ENCODE assay signal across 14 cellular contexts in genomic region chr6:140436023-140436811, GRCh38.
DNase-seq lines count a peak whose midpoint lies in the region; ATAC-seq, FAIRE-seq and TF ChIP-seq lines count a peak whose summit lies in the region.
"Had no signal": no experiment of that assay in that cellular context is flagged by ENCODE, and none has a peak within 500 bp of the region (broad histone marks: within the 10 kb centered on the region; RNA-seq: fewer than 3 reads in every experiment).

No MANE protein-coding gene starts in this region.

- H3K9me3 Mint-ChIP-seq in stimulated activated effector memory CD8-positive, alpha-beta T cell treated with anti-CD3 and anti-CD28 coated beads, Interleukin-12 subunit alpha, Interleukin-12 subunit beta, amount 100 ng/mL, for 72 hours, result no peaks in the 10 kb centered on the region

- H3K27ac Mint-ChIP-seq in stimulated activated effector memory CD8-positive, alpha-beta T cell treated with anti-CD3 and anti-CD28 coated beads, Interleukin-12 subunit alpha, Interleukin-12 subunit beta, amount 100 ng/mL, for 72 hours, result no peak overlapping the region

- H3K27me3 ChIP-seq in bronchial epithelial cell (ENCODE audit: control insufficient read depth, insufficient read depth, low read length) (no peaks in the 10 kb centered on the region), upper lobe of right lung (no peaks in the 10 kb centered on the region)
- H3K27me3 ChIP-seq: dorsolateral prefrontal cortex had no signal

- no peak for TF ChIP-seq CTCF in bronchial epithelial cell (IDR thresholded peaks at IDR 0.05; ENCODE audit: insufficient read depth, low read length, severe bottlenecking)
- no peak for TF ChIP-seq CTCF in upper lobe of right lung (IDR thresholded peaks at IDR 0.05)

- intact Hi-C loops in upper lobe of right lung (cut with DNase I), result no loop called here

- no peaks in the 10 kb centered on the region for H3K36me3 Mint-ChIP-seq in stimulated activated effector memory CD8-positive, alpha-beta T cell treated with anti-CD3 and anti-CD28 coated beads, Interleukin-12 subunit alpha, Interleukin-12 subunit beta, amount 100 ng/mL, for 72 hours

- no peak overlapping the region for H3K27ac ChIP-seq in upper lobe of right lung
- H3K27ac ChIP-seq: dorsolateral prefrontal cortex, left ventricle myocardium inferior had no signal

- no peaks in the 10 kb centered on the region for H3K9me3 ChIP-seq in upper lobe of right lung
- H3K9me3 ChIP-seq: left ventricle myocardium inferior had no signal

- no peaks in the 10 kb centered on the region for H3K4me1 Mint-ChIP-seq in stimulated activated effector memory CD8-positive, alpha-beta T cell treated with anti-CD3 and anti-CD28 coated beads, Interleukin-12 subunit alpha, Interleukin-12 subunit beta, amount 100 ng/mL, for 72 hours

- H3K4me3 Mint-ChIP-seq in stimulated activated effector memory CD8-positive, alpha-beta T cell treated with anti-CD3 and anti-CD28 coated beads, Interleukin-12 subunit alpha, Interleukin-12 subunit beta, amount 100 ng/mL, for 72 hours, result no peak overlapping the region

- H3K4me1 ChIP-seq in upper lobe of right lung, result peaks cover 6% of the 10 kb centered on the region

- H3K4me3 ChIP-seq in bronchial epithelial cell (ENCODE audit: low read depth, low read length), result no peak overlapping the region
- H3K4me3 ChIP-seq in upper lobe of right lung, result no peak overlapping the region
- H3K4me3 ChIP-seq: dorsolateral prefrontal cortex, left ventricle myocardium inferior had no signal

- DNase-seq in NCI-H345 (lab: John Stamatoyannopoulos, UW), result peak; percentile 32
- DNase-seq in NCI-H345 treated with DMSO at 0.1 percent for 48 hours (lab: John Stamatoyannopoulos, UW; ENCODE audit: unreplicated experiment), result no peak
- DNase-seq in bronchial epithelial cell (ENCODE audit: low read depth), result peak; percentile 28
- DNase-seq in islet precursor cell, result peak; percentile 86
- no peak for DNase-seq in upper lobe of right lung
- no peak for DNase-seq in midbrain (lab: John Stamatoyannopoulos, UW)
- no peak for DNase-seq in stimulated activated effector memory CD8-positive, alpha-beta T cell treated with anti-CD3 and anti-CD28 coated beads, Interleukin-12 subunit alpha, Interleukin-12 subunit beta, amount 100 ng/mL, for 72 hours (ENCODE audit: low spot score in 2 of 2)
- DNase-seq: activated CD4-positive, CD25-positive, alpha-beta regulatory T cell; dorsolateral prefrontal cortex; left ventricle myocardium inferior; NCI-H187 treated with DMSO at 0.1 percent for 48 hours had no signal

- ATAC-seq in upper lobe of right lung (peak; percentile 83), HG02981 (IDR thresholded peaks at IDR 0.05; ENCODE audit: unreplicated experiment) (no peak)
- no peak for ATAC-seq in stimulated activated effector memory CD8-positive, alpha-beta T cell treated with anti-CD3 and anti-CD28 coated beads, Interleukin-12 subunit alpha, Interleukin-12 subunit beta, amount 100 ng/mL, for 72 hours

- H3K36me3 ChIP-seq in bronchial epithelial cell (ENCODE audit: control insufficient read depth, insufficient read depth, low read length), result no peaks in the 10 kb centered on the region
- no peaks in the 10 kb centered on the region for H3K36me3 ChIP-seq in upper lobe of right lung
- H3K36me3 ChIP-seq: left ventricle myocardium inferior had no signal

- FAIRE-seq in bronchial epithelial cell (lab: Jason Lieb, UNC), result peak; percentile 18
- FAIRE-seq: A204.1, RCC 7860 had no signal

Comparison
In these comparisons a context has a peak if more than half of its experiments do, and no peak if none do; other contexts are left out.
1. DNase-seq: peak in NCI-H345 (single experiment), bronchial epithelial cell (single experiment) and islet precursor cell (single experiment); none in NCI-H345 treated with DMSO at 0.1 percent for 48 hours (single experiment), upper lobe of right lung (single experiment), midbrain (single experiment) and stimulated activated effector memory CD8-positive, alpha-beta T cell treated with anti-CD3 and anti-CD28 coated beads, Interleukin-12 subunit alpha, Interleukin-12 subunit beta, amount 100 ng/mL, for 72 hours (0 of 2).